ENCODE assay signal across 2 cellular contexts in the genomic region with DNA sequence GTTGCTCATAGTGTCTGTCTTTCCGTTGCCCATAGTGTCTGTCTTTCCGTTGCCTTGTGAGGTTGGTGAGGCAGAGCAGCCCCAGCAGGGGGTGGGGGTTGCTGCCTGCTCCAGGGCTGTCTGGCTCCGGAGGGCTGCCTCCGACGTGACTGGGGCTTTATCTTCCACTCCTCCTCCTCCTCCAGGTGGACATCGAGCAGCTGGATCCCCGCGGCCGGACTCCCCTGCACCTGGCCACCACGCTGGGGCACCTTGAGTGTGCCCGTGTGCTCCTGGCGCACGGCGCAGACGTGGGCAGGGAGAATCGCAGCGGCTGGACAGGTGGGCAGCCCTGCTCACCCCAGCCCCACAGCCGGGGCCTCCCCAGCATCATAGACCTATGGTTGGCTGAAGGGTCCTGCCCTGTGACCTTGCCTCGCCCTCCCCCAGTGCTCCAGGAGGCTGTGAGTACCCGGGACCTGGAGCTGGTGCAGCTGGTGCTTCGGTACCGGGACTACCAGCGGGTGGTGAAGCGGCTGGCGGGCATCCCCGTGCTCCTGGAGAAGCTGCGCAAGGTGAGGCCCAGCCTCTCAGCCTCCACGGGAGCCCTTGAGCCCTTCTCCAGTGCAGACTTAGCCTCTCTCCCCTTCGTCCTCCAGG.
TF ChIP-seq lines count a peak whose summit lies in the region.

No MANE protein-coding gene starts in this region.

TF ChIP-seq in SK-N-SH, 30 proteins besides CTCF, POLR2A, EP300 and RAD21:
- TF ChIP-seq, protein P1, sequence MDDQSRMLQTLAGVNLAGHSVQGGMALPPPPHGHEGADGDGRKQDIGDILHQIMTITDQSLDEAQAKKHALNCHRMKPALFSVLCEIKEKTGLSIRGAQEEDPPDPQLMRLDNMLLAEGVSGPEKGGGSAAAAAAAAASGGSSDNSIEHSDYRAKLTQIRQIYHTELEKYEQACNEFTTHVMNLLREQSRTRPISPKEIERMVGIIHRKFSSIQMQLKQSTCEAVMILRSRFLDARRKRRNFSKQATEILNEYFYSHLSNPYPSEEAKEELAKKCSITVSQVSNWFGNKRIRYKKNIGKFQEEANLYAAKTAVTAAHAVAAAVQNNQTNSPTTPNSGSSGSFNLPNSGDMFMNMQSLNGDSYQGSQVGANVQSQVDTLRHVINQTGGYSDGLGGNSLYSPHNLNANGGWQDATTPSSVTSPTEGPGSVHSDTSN (IDR thresholded peaks at IDR 0.05): no peak
- no peak for TF ChIP-seq TCF12 (IDR thresholded peaks at IDR 0.05)
- TF ChIP-seq, protein P2, sequence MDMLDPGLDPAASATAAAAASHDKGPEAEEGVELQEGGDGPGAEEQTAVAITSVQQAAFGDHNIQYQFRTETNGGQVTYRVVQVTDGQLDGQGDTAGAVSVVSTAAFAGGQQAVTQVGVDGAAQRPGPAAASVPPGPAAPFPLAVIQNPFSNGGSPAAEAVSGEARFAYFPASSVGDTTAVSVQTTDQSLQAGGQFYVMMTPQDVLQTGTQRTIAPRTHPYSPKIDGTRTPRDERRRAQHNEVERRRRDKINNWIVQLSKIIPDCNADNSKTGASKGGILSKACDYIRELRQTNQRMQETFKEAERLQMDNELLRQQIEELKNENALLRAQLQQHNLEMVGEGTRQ (IDR thresholded peaks at IDR 0.05; ENCODE audit: borderline replicate concordance, low read depth, low read length): no peak
- TF ChIP-seq, protein P3, sequence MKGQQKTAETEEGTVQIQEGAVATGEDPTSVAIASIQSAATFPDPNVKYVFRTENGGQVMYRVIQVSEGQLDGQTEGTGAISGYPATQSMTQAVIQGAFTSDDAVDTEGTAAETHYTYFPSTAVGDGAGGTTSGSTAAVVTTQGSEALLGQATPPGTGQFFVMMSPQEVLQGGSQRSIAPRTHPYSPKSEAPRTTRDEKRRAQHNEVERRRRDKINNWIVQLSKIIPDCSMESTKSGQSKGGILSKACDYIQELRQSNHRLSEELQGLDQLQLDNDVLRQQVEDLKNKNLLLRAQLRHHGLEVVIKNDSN (IDR thresholded peaks at IDR 0.05; ENCODE audit: borderline replicate concordance, low read depth): no peak
- TF ChIP-seq SMC3 (IDR thresholded peaks at IDR 0.05; ENCODE audit: low read depth, low read length): no peak
- TF ChIP-seq, protein P4, sequence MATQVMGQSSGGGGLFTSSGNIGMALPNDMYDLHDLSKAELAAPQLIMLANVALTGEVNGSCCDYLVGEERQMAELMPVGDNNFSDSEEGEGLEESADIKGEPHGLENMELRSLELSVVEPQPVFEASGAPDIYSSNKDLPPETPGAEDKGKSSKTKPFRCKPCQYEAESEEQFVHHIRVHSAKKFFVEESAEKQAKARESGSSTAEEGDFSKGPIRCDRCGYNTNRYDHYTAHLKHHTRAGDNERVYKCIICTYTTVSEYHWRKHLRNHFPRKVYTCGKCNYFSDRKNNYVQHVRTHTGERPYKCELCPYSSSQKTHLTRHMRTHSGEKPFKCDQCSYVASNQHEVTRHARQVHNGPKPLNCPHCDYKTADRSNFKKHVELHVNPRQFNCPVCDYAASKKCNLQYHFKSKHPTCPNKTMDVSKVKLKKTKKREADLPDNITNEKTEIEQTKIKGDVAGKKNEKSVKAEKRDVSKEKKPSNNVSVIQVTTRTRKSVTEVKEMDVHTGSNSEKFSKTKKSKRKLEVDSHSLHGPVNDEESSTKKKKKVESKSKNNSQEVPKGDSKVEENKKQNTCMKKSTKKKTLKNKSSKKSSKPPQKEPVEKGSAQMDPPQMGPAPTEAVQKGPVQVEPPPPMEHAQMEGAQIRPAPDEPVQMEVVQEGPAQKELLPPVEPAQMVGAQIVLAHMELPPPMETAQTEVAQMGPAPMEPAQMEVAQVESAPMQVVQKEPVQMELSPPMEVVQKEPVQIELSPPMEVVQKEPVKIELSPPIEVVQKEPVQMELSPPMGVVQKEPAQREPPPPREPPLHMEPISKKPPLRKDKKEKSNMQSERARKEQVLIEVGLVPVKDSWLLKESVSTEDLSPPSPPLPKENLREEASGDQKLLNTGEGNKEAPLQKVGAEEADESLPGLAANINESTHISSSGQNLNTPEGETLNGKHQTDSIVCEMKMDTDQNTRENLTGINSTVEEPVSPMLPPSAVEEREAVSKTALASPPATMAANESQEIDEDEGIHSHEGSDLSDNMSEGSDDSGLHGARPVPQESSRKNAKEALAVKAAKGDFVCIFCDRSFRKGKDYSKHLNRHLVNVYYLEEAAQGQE (IDR thresholded peaks at IDR 0.05; ENCODE audit: low read depth, low read length): no peak
- no peak for TF ChIP-seq TEAD4 (IDR thresholded peaks at IDR 0.05; ENCODE audit: borderline replicate concordance, insufficient read depth)
- TF ChIP-seq FOXJ3 (CRISPR knock-in tag; IDR thresholded peaks at IDR 0.05): no peak
- TF ChIP-seq RCOR1 (IDR thresholded peaks at IDR 0.05; ENCODE audit: low read length): no peak
- no peak for TF ChIP-seq MEF2A (IDR thresholded peaks at IDR 0.05; ENCODE audit: borderline replicate concordance, low read depth)
- TF ChIP-seq YY1 (IDR thresholded peaks at IDR 0.05; ENCODE audit: low read depth): no peak
- no peak for TF ChIP-seq CHD2 (IDR thresholded peaks at IDR 0.05; ENCODE audit: low read length, partially characterized antibody)
- TF ChIP-seq FOXM1 (IDR thresholded peaks at IDR 0.05; ENCODE audit: low read depth): no peak
- TF ChIP-seq POLR2AphosphoS5 (IDR thresholded peaks at IDR 0.05; ENCODE audit: low read depth, low read length): no peak
- no peak for TF ChIP-seq TAF1 (IDR thresholded peaks at IDR 0.05; ENCODE audit: borderline replicate concordance, low read depth, low read length)
- TF ChIP-seq, protein P5, sequence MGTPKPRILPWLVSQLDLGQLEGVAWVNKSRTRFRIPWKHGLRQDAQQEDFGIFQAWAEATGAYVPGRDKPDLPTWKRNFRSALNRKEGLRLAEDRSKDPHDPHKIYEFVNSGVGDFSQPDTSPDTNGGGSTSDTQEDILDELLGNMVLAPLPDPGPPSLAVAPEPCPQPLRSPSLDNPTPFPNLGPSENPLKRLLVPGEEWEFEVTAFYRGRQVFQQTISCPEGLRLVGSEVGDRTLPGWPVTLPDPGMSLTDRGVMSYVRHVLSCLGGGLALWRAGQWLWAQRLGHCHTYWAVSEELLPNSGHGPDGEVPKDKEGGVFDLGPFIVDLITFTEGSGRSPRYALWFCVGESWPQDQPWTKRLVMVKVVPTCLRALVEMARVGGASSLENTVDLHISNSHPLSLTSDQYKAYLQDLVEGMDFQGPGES (IDR thresholded peaks at IDR 0.05; ENCODE audit: low read depth, low read length): no peak

TF ChIP-seq in SK-N-SH treated with all-trans-retinoic acid at 6 μM for 48 hours, 23 proteins besides CTCF, POLR2A, EP300 and RAD21:
- TF ChIP-seq, protein P6, sequence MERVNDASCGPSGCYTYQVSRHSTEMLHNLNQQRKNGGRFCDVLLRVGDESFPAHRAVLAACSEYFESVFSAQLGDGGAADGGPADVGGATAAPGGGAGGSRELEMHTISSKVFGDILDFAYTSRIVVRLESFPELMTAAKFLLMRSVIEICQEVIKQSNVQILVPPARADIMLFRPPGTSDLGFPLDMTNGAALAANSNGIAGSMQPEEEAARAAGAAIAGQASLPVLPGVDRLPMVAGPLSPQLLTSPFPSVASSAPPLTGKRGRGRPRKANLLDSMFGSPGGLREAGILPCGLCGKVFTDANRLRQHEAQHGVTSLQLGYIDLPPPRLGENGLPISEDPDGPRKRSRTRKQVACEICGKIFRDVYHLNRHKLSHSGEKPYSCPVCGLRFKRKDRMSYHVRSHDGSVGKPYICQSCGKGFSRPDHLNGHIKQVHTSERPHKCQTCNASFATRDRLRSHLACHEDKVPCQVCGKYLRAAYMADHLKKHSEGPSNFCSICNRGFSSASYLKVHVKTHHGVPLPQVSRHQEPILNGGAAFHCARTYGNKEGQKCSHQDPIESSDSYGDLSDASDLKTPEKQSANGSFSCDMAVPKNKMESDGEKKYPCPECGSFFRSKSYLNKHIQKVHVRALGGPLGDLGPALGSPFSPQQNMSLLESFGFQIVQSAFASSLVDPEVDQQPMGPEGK (CRISPR knock-in tag; IDR thresholded peaks at IDR 0.05; ENCODE audit: borderline replicate concordance): no peak
- no peak for TF ChIP-seq RARB (CRISPR knock-in tag; IDR thresholded peaks at IDR 0.05)
